ENCODE assay signal across 8 cellular contexts in the genomic region with DNA sequence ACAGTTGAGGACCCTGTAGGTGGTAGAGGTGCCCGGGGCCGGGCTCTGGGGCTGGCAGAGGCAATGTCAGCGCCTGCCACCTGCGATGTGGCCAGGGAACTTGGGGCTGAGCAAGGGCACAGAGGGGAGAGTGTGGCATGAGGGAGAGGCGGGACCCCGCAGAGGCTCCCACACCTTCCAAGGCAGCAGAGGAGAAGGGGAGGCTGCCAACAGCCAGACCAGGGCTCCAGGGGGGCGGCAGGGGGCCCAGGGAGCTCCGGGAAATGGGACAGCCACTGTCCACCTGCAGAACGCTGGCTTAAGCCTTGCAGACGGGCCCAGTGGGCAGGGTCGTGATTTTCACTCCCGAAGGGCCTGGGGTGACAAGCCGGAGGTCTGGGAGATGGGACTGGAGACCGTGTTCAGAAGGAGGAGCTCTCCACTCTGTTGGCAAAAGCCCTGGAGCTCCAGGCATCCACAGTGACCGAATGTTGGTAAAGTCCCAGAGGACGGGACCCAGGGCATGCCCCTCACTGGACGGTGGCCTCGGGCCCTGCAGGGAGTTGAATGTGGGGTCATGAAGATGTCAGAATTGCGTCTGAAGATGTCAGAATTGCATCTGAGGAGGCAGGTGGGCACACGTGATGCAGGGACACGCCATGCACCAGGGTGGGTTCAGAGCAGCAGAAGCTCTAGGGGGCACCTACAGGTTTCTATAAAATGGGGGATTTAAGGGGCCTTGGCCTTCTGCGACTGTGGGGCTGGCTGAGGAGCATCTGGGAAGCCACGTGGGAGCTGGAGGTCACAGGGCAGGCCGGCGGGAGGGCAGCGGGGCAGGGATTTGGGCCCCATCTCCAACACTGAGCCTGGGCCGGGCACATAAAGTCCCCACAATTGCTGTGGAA. TPM values are rescaled to one million over a fixed set of nuclear protein-coding genes. Genes with fewer than 3 reads are reported as not detected.
DNase-seq lines count a peak whose midpoint lies in the region; ATAC-seq and TF ChIP-seq lines count a peak whose summit lies in the region.

No MANE protein-coding gene starts in this region.

- H3K27ac ChIP-seq in heart right ventricle (peak overlapping the region; percentile 66 to 99 (median 88)), adrenal gland (peak overlapping the region; percentile 58 to 97 (median 79)), upper lobe of left lung (peak overlapping the region; percentile 98 to 99 (median 99))

- H3K4me1 ChIP-seq in heart right ventricle (peaks cover 9 to 87% (median 27%) of the 10 kb centered on the region in 9 donors), adrenal gland (replicated peaks in 1 of 2) (peaks cover 0 to 34% of the 10 kb centered on the region in 2 donors), upper lobe of left lung (peaks cover 47 to 56% (median 49%) of the 10 kb centered on the region in 4 donors)

- TF ChIP-seq POLR2A in adrenal gland (IDR thresholded peaks at IDR 0.05) = peak in 1 of 2 donors; percentile 24
- TF ChIP-seq POLR2A in upper lobe of left lung (IDR thresholded peaks at IDR 0.05) = peak in 1 of 4 donors; percentile 56

- H3K4me3 ChIP-seq in heart right ventricle (peak overlapping the region in 9 of 10 donors; percentile 31 to 57 (median 49)), adrenal gland (peak overlapping the region in 1 of 4 donors; percentile 44), upper lobe of left lung (peak overlapping the region in 3 of 4 donors; percentile 40 to 52 (median 43))

- no peak for TF ChIP-seq EP300 in upper lobe of left lung (IDR thresholded peaks at IDR 0.05)

- no peaks in the 10 kb centered on the region for H3K9me3 ChIP-seq in heart right ventricle
- no peaks in the 10 kb centered on the region for H3K9me3 ChIP-seq in adrenal gland (replicated peaks in 1 of 3)
- no peaks in the 10 kb centered on the region for H3K9me3 ChIP-seq in upper lobe of left lung

- intact Hi-C loops in heart right ventricle (cut with DNase I) = loop anchor here in 4 of 10 donors (5.0 to 10.0 kb wide), 2 partner anchors 54 to 66 kb away; no protein-coding TSS in a partner anchor
- intact Hi-C loops in cardiac septum (cut with DNase I) = loop anchor here (2.0 kb wide), 1 partner anchor 58 kb away; no protein-coding TSS in a partner anchor
- intact Hi-C loops in adrenal gland (cut with DNase I) = loop anchor here in 1 of 2 donors (10.0 kb wide), 1 partner anchor 274 kb away; a partner anchor contains a TSS

- no peak for TF ChIP-seq CTCF in heart right ventricle (IDR thresholded peaks at IDR 0.05)
- no peak for TF ChIP-seq CTCF in adrenal gland (IDR thresholded peaks at IDR 0.05)
- TF ChIP-seq CTCF in upper lobe of left lung (IDR thresholded peaks at IDR 0.05) = no peak

- DNase-seq in heart right ventricle = no peak
- no peak for DNase-seq in cardiac septum (ENCODE audit: low spot score)
- peak in 1 of 7 donors; percentile 47 for DNase-seq in adrenal gland
- no peak for DNase-seq in memory B cell (ENCODE audit: low spot score in 2 of 2)
- DNase-seq in upper lobe of left lung = peak in 1 of 2 donors; percentile 80
- no peak for DNase-seq in UCSD-AML1 (lab: John Stamatoyannopoulos, UW; ENCODE audit: unreplicated experiment)
- DNase-seq in C1 segment of cervical spinal cord (lab: John Stamatoyannopoulos, UW) = no peak

- ATAC-seq in heart right ventricle (peak in 1 of 8 donors; percentile 9), memory B cell (ENCODE audit: low read depth) (peak; percentile 19), upper lobe of left lung (ENCODE audit: low FRiP score in 2 of 2) (no peak), GM21717 (IDR thresholded peaks at IDR 0.05; ENCODE audit: unreplicated experiment) (no peak)

- peak overlapping the region; percentile 99 for H3K27ac Mint-ChIP-seq in memory B cell

- H3K27me3 ChIP-seq in heart right ventricle (peaks cover 0 to 26% (median 0%) of the 10 kb centered on the region in 7 donors), adrenal gland (no peaks in the 10 kb centered on the region), upper lobe of left lung (no peaks in the 10 kb centered on the region)

- H3K4me1 Mint-ChIP-seq in memory B cell = peaks cover 45% of the 10 kb centered on the region

- H3K4me3 Mint-ChIP-seq in memory B cell = peak overlapping the region; percentile 92

- H3K27me3 Mint-ChIP-seq in memory B cell = no peaks in the 10 kb centered on the region

- WGBS in heart right ventricle, 2 donors = 73 to 83% methylated on average over 27 of the region's 27 CpGs
- 76 to 81% (median 79%) methylated on average over 15 to 27 of the region's 27 CpGs for WGBS in adrenal gland, 4 donors
- WGBS in upper lobe of left lung, 2 donors = 63 to 81% methylated on average over 20 to 27 of the region's 27 CpGs

- H3K36me3 ChIP-seq in heart right ventricle = no peaks in the 10 kb centered on the region
- no peaks in the 10 kb centered on the region for H3K36me3 ChIP-seq in adrenal gland (replicated peaks in 1 of 2)
- H3K36me3 ChIP-seq in upper lobe of left lung = no peaks in the 10 kb centered on the region

- H3K9me3 Mint-ChIP-seq in memory B cell = no peaks in the 10 kb centered on the region

- no peaks in the 10 kb centered on the region for H3K36me3 Mint-ChIP-seq in memory B cell

RNA-seq across cellular contexts. Expression of a gene that starts 18.6 kb away (rescaled TPM):
- total RNA-seq in heart right ventricle (1 to 10 TPM in 2 of 10 donors, under 1 TPM in 7, not detected in 1; 0.15 to 6.0 (median 0.36) TPM), cardiac septum (0.62 TPM), adrenal gland (1 to 10 TPM in 6 of 8 donors, under 1 TPM in 1, not detected in 1; 0.83 to 4.1 (median 1.8) TPM), upper lobe of left lung (10 to 100 TPM in 1 of 6 donors, 1 to 10 TPM in 5; 5.2 to 24.7 (median 7.6) TPM)
- polyA plus RNA-seq in heart right ventricle (under 1 TPM; 0.66 to 0.81 TPM), adrenal gland (1 to 10 TPM in 2 of 3 donors, not detected in 1; 1.1 to 4.2 TPM)

RNA-seq across cellular contexts. Expression of a gene that starts 25.3 kb away (rescaled TPM):
- total RNA-seq in heart right ventricle = 10 to 100 TPM; 56.8 to 72.7 (median 67.8) TPM
- 10 to 100 TPM; 54.4 to 58.1 TPM for polyA plus RNA-seq in heart right ventricle
- 80.9 TPM for total RNA-seq in cardiac septum
- 100 to 1,000 TPM in 4 of 8 donors, 10 to 100 TPM in 4; 49.8 to 185 (median 97.4) TPM for total RNA-seq in adrenal gland
- 100 to 1,000 TPM; 126 to 171 (median 153) TPM for polyA plus RNA-seq in adrenal gland
- 100 to 1,000 TPM in 4 of 6 donors, 10 to 100 TPM in 2; 80.6 to 228 (median 152) TPM for total RNA-seq in upper lobe of left lung

RNA-seq across cellular contexts. Expression of a gene that starts 34.8 kb away (rescaled TPM):
- total RNA-seq in heart right ventricle (10 to 100 TPM in 1 of 10 donors, 1 to 10 TPM in 9; 1.7 to 29.9 (median 3.9) TPM), cardiac septum (2.0 TPM), adrenal gland (10 to 100 TPM in 5 of 8 donors, 1 to 10 TPM in 3; 3.4 to 24.3 (median 13.0) TPM), upper lobe of left lung (10 to 100 TPM; 17.8 to 50.4 (median 36.2) TPM)
- polyA plus RNA-seq in heart right ventricle (1 to 10 TPM; 2.7 to 3.2 TPM), adrenal gland (1 to 10 TPM; 1.4 to 4.3 (median 3.7) TPM)
